ENCODE assay signal across 22 cellular contexts in the genomic region with DNA sequence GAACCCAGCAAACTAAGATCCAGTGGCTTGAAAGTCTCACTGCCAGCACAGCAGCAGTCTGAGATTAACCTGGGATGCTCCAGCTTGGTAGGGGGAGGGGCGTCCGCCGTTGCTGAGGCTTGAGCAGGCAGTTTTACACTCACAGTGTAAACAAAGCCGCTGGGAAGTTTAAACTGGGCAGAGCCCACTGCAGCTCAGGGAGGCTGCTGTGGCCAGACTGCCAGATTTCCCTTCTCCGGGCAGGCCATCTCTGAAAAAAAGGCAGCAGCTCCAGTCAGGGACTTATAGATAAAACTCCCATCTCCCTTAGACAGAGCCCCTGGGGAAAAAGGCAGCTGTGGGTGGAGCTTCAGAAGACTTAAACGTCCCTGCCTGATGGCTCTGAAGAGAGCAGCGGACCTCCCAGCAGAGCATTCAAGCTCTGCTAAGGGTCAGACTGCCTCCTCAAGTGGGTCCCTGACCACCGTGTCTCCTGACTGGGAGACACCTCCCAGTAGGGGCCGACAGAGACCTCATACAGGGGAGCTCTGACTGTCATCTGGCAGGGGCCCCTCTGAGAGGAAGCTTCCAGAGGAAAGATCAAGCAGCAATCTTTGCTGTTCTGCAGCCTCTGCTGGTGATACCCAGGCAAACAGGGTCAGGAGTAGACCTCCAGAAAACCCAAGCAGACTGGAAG. TPM values are rescaled to one million over a fixed set of nuclear protein-coding genes. Genes with fewer than 3 reads are reported as not detected.
DNase-seq lines count a peak whose midpoint lies in the region; ATAC-seq and TF ChIP-seq lines count a peak whose summit lies in the region.
"Had no signal": no experiment of that assay in that cellular context is flagged by ENCODE, and none has a peak within 500 bp of the region (broad histone marks: within the 10 kb centered on the region; RNA-seq: fewer than 3 reads in every experiment).

No MANE protein-coding gene starts in this region.

- H3K27me3 ChIP-seq in BE2C, result no peaks in the 10 kb centered on the region
- no peaks in the 10 kb centered on the region; the same call in 1 of the 2 replicates for H3K27me3 ChIP-seq in HUES6 (ENCODE audit: control insufficient read depth, insufficient read depth, low read length)
- H3K27me3 ChIP-seq: ascending aorta, upper lobe of left lung had no signal

- H3K4me3 Mint-ChIP-seq in nephron progenitor cell, result peak overlapping the region; percentile 67
- no peak overlapping the region for H3K4me3 Mint-ChIP-seq in stimulated activated naive B cell treated with anti-CD40 and anti-IgM and Interleukin-4, amounts not matched to agents 10 μg/mL and 1 μg/mL and 100 μg/mL, for 72 hours
- H3K4me3 Mint-ChIP-seq: immature natural killer cell had no signal

- H3K9me3 Mint-ChIP-seq in nephron progenitor cell, result peaks cover 64% of the 10 kb centered on the region
- H3K9me3 Mint-ChIP-seq in stimulated activated naive B cell treated with anti-CD40 and anti-IgM and Interleukin-4, amounts not matched to agents 10 μg/mL and 1 μg/mL and 100 μg/mL, for 72 hours, result peaks cover 0 to 8% of the 10 kb centered on the region in 2 donors
- H3K9me3 Mint-ChIP-seq: activated naive CD4-positive, alpha-beta T cell treated with anti-CD3 and anti-CD28 coated beads, Interleukin-2, amount 50 U/mL, for 72 hours had no signal

- peak overlapping the region; percentile 45; the same call in 1 of the 2 replicates for H3K27ac ChIP-seq in HUES6 (ENCODE audit: low read depth, low read length)
- H3K27ac ChIP-seq: ascending aorta, BLaER1, epithelial cell of prostate, heart right ventricle, upper lobe of left lung had no signal

- H3K9me3 ChIP-seq in BE2C (no peaks in the 10 kb centered on the region), HUES6 (ENCODE audit: control insufficient read depth, insufficient read depth, low read depth, low read length) (peaks cover 3% of the 10 kb centered on the region; the same call in 1 of the 2 replicates)
- H3K9me3 ChIP-seq: ascending aorta had no signal

- peak overlapping the region; percentile 94 for H3K27ac Mint-ChIP-seq in nephron progenitor cell
- H3K27ac Mint-ChIP-seq in stimulated activated naive B cell treated with anti-CD40 and anti-IgM and Interleukin-4, amounts not matched to agents 10 μg/mL and 1 μg/mL and 100 μg/mL, for 72 hours, result no peak overlapping the region
- H3K27ac Mint-ChIP-seq: activated naive CD4-positive, alpha-beta T cell treated with anti-CD3 and anti-CD28 coated beads, Interleukin-2, amount 50 U/mL, for 72 hours; immature natural killer cell had no signal

- ATAC-seq in GM19023 (IDR thresholded peaks at IDR 0.05; ENCODE audit: unreplicated experiment) (no peak), HG03432 (IDR thresholded peaks at IDR 0.05; ENCODE audit: unreplicated experiment) (no peak)
- ATAC-seq in stimulated activated naive B cell treated with anti-CD40 and anti-IgM and Interleukin-4, amounts not matched to agents 10 μg/mL and 1 μg/mL and 100 μg/mL, for 72 hours (replicated peaks), result no peak
- ATAC-seq: activated naive CD4-positive, alpha-beta T cell treated with anti-CD3 and anti-CD28 coated beads, Interleukin-2, amount 50 U/mL, for 72 hours; heart right ventricle; K562; sciatic nerve had no signal

- no peak overlapping the region for H3K9ac ChIP-seq in HUES6 (ENCODE audit: low read length)
- H3K9ac ChIP-seq: BLaER1 had no signal

- H3K4me3 ChIP-seq in BE2C (ENCODE audit: low read depth, low read length), result no peak overlapping the region
- H3K4me3 ChIP-seq in HUES6 (ENCODE audit: low read depth, low read length), result peak overlapping the region; percentile 25; the same call in 1 of the 2 replicates
- H3K4me3 ChIP-seq: ascending aorta, BLaER1, heart right ventricle, K562, upper lobe of left lung had no signal

- no peaks in the 10 kb centered on the region for H3K4me1 ChIP-seq in BE2C
- H3K4me1 ChIP-seq in HUES6 (ENCODE audit: control insufficient read depth, insufficient read depth, low read length), result peaks cover 14% of the 10 kb centered on the region
- H3K4me1 ChIP-seq: ascending aorta, BLaER1, heart right ventricle, upper lobe of left lung had no signal

- H3K27me3 Mint-ChIP-seq in nephron progenitor cell (ENCODE audit: low read depth, poor library complexity), result no peaks in the 10 kb centered on the region
- H3K27me3 Mint-ChIP-seq in stimulated activated naive B cell treated with anti-CD40 and anti-IgM and Interleukin-4, amounts not matched to agents 10 μg/mL and 1 μg/mL and 100 μg/mL, for 72 hours, result peaks cover 0 to 19% of the 10 kb centered on the region in 2 donors

- peaks cover 33% of the 10 kb centered on the region for H3K36me3 Mint-ChIP-seq in nephron progenitor cell (ENCODE audit: low read depth)
- H3K36me3 Mint-ChIP-seq in stimulated activated naive B cell treated with anti-CD40 and anti-IgM and Interleukin-4, amounts not matched to agents 10 μg/mL and 1 μg/mL and 100 μg/mL, for 72 hours, result no peaks in the 10 kb centered on the region
- H3K36me3 Mint-ChIP-seq: activated naive CD4-positive, alpha-beta T cell treated with anti-CD3 and anti-CD28 coated beads, Interleukin-2, amount 50 U/mL, for 72 hours; immature natural killer cell had no signal

- H3K4me1 Mint-ChIP-seq in nephron progenitor cell, result peaks cover 23% of the 10 kb centered on the region
- no peaks in the 10 kb centered on the region for H3K4me1 Mint-ChIP-seq in stimulated activated naive B cell treated with anti-CD40 and anti-IgM and Interleukin-4, amounts not matched to agents 10 μg/mL and 1 μg/mL and 100 μg/mL, for 72 hours
- H3K4me1 Mint-ChIP-seq: immature natural killer cell had no signal

- H3K36me3 ChIP-seq in BE2C, result no peaks in the 10 kb centered on the region
- no peaks in the 10 kb centered on the region for H3K36me3 ChIP-seq in HUES6 (ENCODE audit: control insufficient read depth, insufficient read depth, low read length)
- H3K36me3 ChIP-seq: ascending aorta, BLaER1, heart right ventricle, upper lobe of left lung had no signal

- DNase-seq in BE2C (peak; percentile 4), ecto neural progenitor cell (ENCODE audit: low spot score) (peak; percentile 51), nephron progenitor cell (peak; percentile 50), NCI-H2081 treated with DMSO at 0.1 percent for 48 hours (lab: John Stamatoyannopoulos, UW) (no peak)
- DNase-seq in stimulated activated naive B cell treated with anti-CD40 and anti-IgM and Interleukin-4, amounts not matched to agents 10 μg/mL and 1 μg/mL and 100 μg/mL, for 72 hours, result no peak
- DNase-seq: caudate nucleus, dermis blood vessel endothelial cell, EL, heart right ventricle, immature natural killer cell, NCI-H187, T-helper 2 cell, upper lobe of left lung had no signal

- TF ChIP-seq CTCF in BE2C (IDR thresholded peaks at IDR 0.05; ENCODE audit: low read depth, low read length) (no peak), nephron progenitor cell (IDR thresholded peaks at IDR 0.05) (no peak)

RNA-seq across cellular contexts. Expression of gene CDX4, which starts 45.1 kb away (rescaled TPM):
- not detected for polyA plus RNA-seq in BE2C (2012; ENCODE audit: insufficient read depth, insufficient read length, low read depth)
- polyA plus RNA-seq: heart right ventricle, immature natural killer cell, K562 had no signal

Comparison
In these comparisons a context has a peak if more than half of its experiments do, and no peak if none do; other contexts are left out.
1. DNase-seq: peak in BE2C (single experiment), ecto neural progenitor cell (single experiment) and nephron progenitor cell (single experiment); none in NCI-H2081 treated with DMSO at 0.1 percent for 48 hours (single experiment) and stimulated activated naive B cell treated with anti-CD40 and anti-IgM and Interleukin-4, amounts not matched to agents 10 μg/mL and 1 μg/mL and 100 μg/mL, for 72 hours (single experiment).